In the genomic region with DNA sequence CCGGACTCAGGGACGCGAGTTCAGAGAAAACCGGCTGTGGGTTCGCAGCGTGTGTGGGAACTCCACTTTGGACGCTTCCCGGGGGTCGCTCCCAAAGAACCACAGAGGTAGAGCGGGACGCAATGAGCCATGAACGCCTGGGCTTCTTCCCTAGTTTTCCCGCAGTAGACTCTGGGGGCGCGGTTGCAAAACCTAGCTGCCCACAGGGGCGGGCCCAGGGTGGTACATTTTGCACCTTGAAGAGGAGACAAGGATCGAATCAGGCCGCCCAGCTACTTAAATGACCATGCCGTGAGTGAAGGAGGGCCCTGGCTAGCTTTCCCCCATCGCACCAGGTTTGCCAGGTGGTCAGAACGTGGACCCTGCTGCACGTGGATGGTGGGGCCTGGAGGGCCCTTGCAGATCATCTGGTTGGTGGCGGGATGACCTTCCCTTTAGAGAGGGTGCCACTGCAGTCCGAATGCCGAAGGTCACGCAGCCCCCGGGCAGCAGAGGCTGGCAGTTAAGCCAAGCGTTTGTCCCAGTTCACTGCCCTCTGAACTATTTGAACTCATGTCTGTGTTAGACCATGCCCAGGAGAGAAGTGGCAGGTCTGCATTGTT, we compare ENCODE assay signal across 8 cellular contexts. TPM values are rescaled to one million over a fixed set of nuclear protein-coding genes. Genes with fewer than 3 reads are reported as not detected.
A peak's percentile ranks its signal among the peaks of the same experiment; 100 is the strongest.
DNase-seq lines count a peak whose midpoint lies in the region; ATAC-seq and TF ChIP-seq lines count a peak whose summit lies in the region.

No MANE protein-coding gene starts in this region.

- H3K27ac ChIP-seq in CD8-positive, alpha-beta T cell (ENCODE audit: low read depth, low read length), result no peak overlapping the region
- peak overlapping the region; percentile 62 for H3K27ac ChIP-seq in left ventricle myocardium inferior (replicated peaks)
- H3K27ac ChIP-seq in psoas muscle, result no peak overlapping the region

- H3K9me3 ChIP-seq in CD8-positive, alpha-beta T cell (ENCODE audit: low read length), result no peaks in the 10 kb centered on the region
- no peaks in the 10 kb centered on the region for H3K9me3 ChIP-seq in left ventricle myocardium inferior (replicated peaks)
- no peaks in the 10 kb centered on the region for H3K9me3 ChIP-seq in psoas muscle

- H3K36me3 ChIP-seq in CD8-positive, alpha-beta T cell (ENCODE audit: insufficient read depth, low read length), result no peaks in the 10 kb centered on the region
- H3K36me3 ChIP-seq in left ventricle myocardium inferior (no peaks in the 10 kb centered on the region), psoas muscle (ENCODE audit: insufficient read depth in 1 of 2, low read depth in 1 of 2) (no peaks in the 10 kb centered on the region)

- POLR2A ChIA-PET in CD8-positive, alpha-beta T cell (lab: Charles Lee), result no interaction called here

- no peak for ATAC-seq in CD8-positive, alpha-beta T cell
- ATAC-seq in psoas muscle, result no peak

- peaks cover 44% of the 10 kb centered on the region for H3K27me3 Mint-ChIP-seq in CD8-positive, alpha-beta T cell (ENCODE audit: low read depth)

- H3K4me1 ChIP-seq in CD8-positive, alpha-beta T cell (ENCODE audit: insufficient read depth, low read length), result no peaks in the 10 kb centered on the region
- H3K4me1 ChIP-seq in left ventricle myocardium inferior (peaks cover 19% of the 10 kb centered on the region), psoas muscle (no peaks in the 10 kb centered on the region)

- CTCF ChIA-PET in CD8-positive, alpha-beta T cell (lab: Charles Lee), result interaction anchor here (0.6 kb wide), 1 partner anchor 22 kb away, joined by 3 read pairs; no protein-coding TSS in a partner anchor

- H3K27ac Mint-ChIP-seq in CD8-positive, alpha-beta T cell, result no peak overlapping the region

- H3K4me3 ChIP-seq in CD8-positive, alpha-beta T cell (ENCODE audit: low read depth, low read length), result peak overlapping the region; percentile 33
- H3K4me3 ChIP-seq in WI38 (ENCODE audit: low read depth, low read length) (peak overlapping the region; percentile 81), left ventricle myocardium inferior (peak overlapping the region; percentile 75), psoas muscle (peak overlapping the region; percentile 72)

- intact Hi-C loops in CD8-positive, alpha-beta T cell (cut with DNase I, micrococcal nuclease), result no loop called here
- intact Hi-C loops in left ventricle myocardium inferior (cut with micrococcal nuclease) (no loop called here), psoas muscle (cut with DNase I) (no loop called here)

- peaks cover 3% of the 10 kb centered on the region for H3K27me3 ChIP-seq in CD8-positive, alpha-beta T cell (ENCODE audit: insufficient read depth, low read length)
- H3K27me3 ChIP-seq in left ventricle myocardium inferior (ENCODE audit: low read depth), result peaks cover 32% of the 10 kb centered on the region
- H3K27me3 ChIP-seq in psoas muscle (ENCODE audit: insufficient read depth in 3 of 3, low read length in 2 of 3), result peaks cover 0 to 30% (median 2%) of the 10 kb centered on the region in 3 donors

- H3K36me3 Mint-ChIP-seq in CD8-positive, alpha-beta T cell, result no peaks in the 10 kb centered on the region

- peaks cover 8% of the 10 kb centered on the region for H3K4me1 Mint-ChIP-seq in CD8-positive, alpha-beta T cell (ENCODE audit: low read depth)

- 8 to 13% (median 12%) methylated on average over 26 to 28 of the region's 28 CpGs for WGBS in psoas muscle, 3 donors

- H3K4me3 Mint-ChIP-seq in CD8-positive, alpha-beta T cell, result peak overlapping the region; percentile 35

- no peak for DNase-seq in CD8-positive, alpha-beta T cell
- DNase-seq in HK-2 (ENCODE audit: unreplicated experiment) (peak; percentile 55), left ventricle myocardium inferior (no peak), psoas muscle (no peak), hepatic stellate cell (ENCODE audit: low spot score) (no peak), dedifferentiated amniotic fluid mesenchymal stem cell (ENCODE audit: extremely low spot score) (no peak), foreskin melanocyte (no peak)

- no peaks in the 10 kb centered on the region for H3K9me3 Mint-ChIP-seq in CD8-positive, alpha-beta T cell

- TF ChIP-seq CTCF in CD8-positive, alpha-beta T cell (IDR thresholded peaks at IDR 0.05), result no peak
- TF ChIP-seq CTCF in WI38 (IDR thresholded peaks at IDR 0.05; ENCODE audit: low read depth, low read length) (no peak), left ventricle myocardium inferior (IDR thresholded peaks at IDR 0.05; ENCODE audit: borderline replicate concordance) (no peak), psoas muscle (IDR thresholded peaks at IDR 0.05) (no peak)

RNA-seq across cellular contexts. Expression of gene SHTN1, which starts 0.6 kb away (rescaled TPM):
- not detected for total RNA-seq in CD8-positive, alpha-beta T cell
- 2.0 TPM for total RNA-seq in left ventricle myocardium inferior
- 1 to 10 TPM in 2 of 4 donors, under 1 TPM in 2; 0.78 to 3.2 (median 1.1) TPM for total RNA-seq in psoas muscle
- polyA plus RNA-seq in psoas muscle, result under 1 TPM; 0.17 to 0.35 (median 0.26) TPM
